In the genomic region with DNA sequence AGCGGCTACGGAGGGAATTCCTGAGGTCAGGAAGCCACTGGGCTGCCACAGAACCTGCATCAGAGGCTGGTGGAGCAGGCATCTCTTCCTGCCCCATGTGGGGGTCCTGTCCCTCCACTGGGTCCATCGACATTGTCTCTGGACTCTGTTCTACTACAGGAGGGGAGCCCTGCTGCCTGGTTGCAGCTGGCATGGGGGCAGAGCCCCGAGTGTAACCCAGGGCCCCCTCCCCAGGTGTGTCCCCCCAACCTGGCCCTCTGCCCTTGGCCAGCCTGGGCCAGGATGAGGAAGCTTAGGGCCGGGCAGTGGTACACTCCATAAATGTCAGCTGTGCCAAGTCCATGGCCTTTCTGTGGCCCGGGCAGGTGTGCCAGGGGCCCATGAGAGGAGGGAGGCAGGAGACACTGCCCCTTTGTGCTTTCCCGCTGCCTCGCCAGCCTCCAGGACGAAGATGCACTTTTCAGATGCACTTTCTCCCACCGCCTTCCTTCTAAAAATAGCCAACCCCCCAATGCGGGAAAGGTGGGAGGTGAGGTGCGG, we compare ENCODE assay signal across 15 cellular contexts. TPM values are rescaled to one million over a fixed set of nuclear protein-coding genes. Genes with fewer than 3 reads are reported as not detected.
A peak's percentile ranks its signal among the peaks of the same experiment; 100 is the strongest.
DNase-seq lines count a peak whose midpoint lies in the region; ATAC-seq, FAIRE-seq and TF ChIP-seq lines count a peak whose summit lies in the region.
"Had no signal": no experiment of that assay in that cellular context is flagged by ENCODE, and none has a peak within 500 bp of the region (broad histone marks: within the 10 kb centered on the region; RNA-seq: fewer than 3 reads in every experiment).

No MANE protein-coding gene starts in this region.

- H3K4me3 Mint-ChIP-seq in activated B cell treated with CpG ODN at 0.5 μM for 24 hours = peak overlapping the region; percentile 72
- peak overlapping the region; percentile 67 to 77 for H3K4me3 Mint-ChIP-seq in stimulated activated naive CD8-positive, alpha-beta T cell treated with anti-CD3 and anti-CD28 coated beads, Interleukin-15, amount 100 ng/mL, for 72 hours

- H3K9me3 Mint-ChIP-seq in activated B cell treated with CpG ODN at 0.5 μM for 24 hours = no peaks in the 10 kb centered on the region
- no peaks in the 10 kb centered on the region for H3K9me3 Mint-ChIP-seq in stimulated activated naive CD8-positive, alpha-beta T cell treated with anti-CD3 and anti-CD28 coated beads, Interleukin-15, amount 100 ng/mL, for 72 hours

- no peak for TF ChIP-seq CTCF in activated B cell treated with CpG ODN at 0.5 μM for 24 hours (IDR thresholded peaks at IDR 0.05)

- CTCF ChIA-PET in activated B cell treated with CpG ODN at 0.5 μM for 24 hours (lab: Charles Lee) = interaction anchor here (1.2 kb wide), 2 partner anchors 34 to 396 kb away, joined by 3 read pairs; no protein-coding TSS in a partner anchor

- POLR2A ChIA-PET in activated B cell treated with CpG ODN at 0.5 μM for 24 hours (lab: Charles Lee) = no interaction called here

- no peaks in the 10 kb centered on the region for H3K36me3 Mint-ChIP-seq in activated B cell treated with CpG ODN at 0.5 μM for 24 hours (ENCODE audit: low read depth)

- FAIRE-seq in urothelium cell line (lab: Jason Lieb, UNC) = no peak

- intact Hi-C loops in left cardiac atrium (cut with DNase I) = no loop called here
- intact Hi-C loops in Right ventricle myocardium superior (cut with DNase I) = no loop called here
- intact Hi-C loops in activated B cell treated with CpG ODN at 0.5 μM for 24 hours (cut with micrococcal nuclease) = loop anchor here (1.0 to 2.0 kb wide), 3 partner anchors 12 to 396 kb away; no protein-coding TSS in a partner anchor
- intact Hi-C loops in left ventricle myocardium superior (cut with micrococcal nuclease) = no loop called here

- peaks cover 8% of the 10 kb centered on the region for H3K4me1 Mint-ChIP-seq in activated B cell treated with CpG ODN at 0.5 μM for 24 hours
- peaks cover 12% of the 10 kb centered on the region for H3K4me1 Mint-ChIP-seq in stimulated activated naive CD8-positive, alpha-beta T cell treated with anti-CD3 and anti-CD28 coated beads, Interleukin-15, amount 100 ng/mL, for 72 hours

- H3K27ac Mint-ChIP-seq in activated B cell treated with CpG ODN at 0.5 μM for 24 hours = no peak overlapping the region
- peak overlapping the region in 1 of 2 donors; percentile 34 for H3K27ac Mint-ChIP-seq in stimulated activated naive CD8-positive, alpha-beta T cell treated with anti-CD3 and anti-CD28 coated beads, Interleukin-15, amount 100 ng/mL, for 72 hours

- DNase-seq in left cardiac atrium (peak; percentile 20), Right ventricle myocardium superior (no peak), activated B cell treated with CpG ODN at 0.5 μM for 24 hours (no peak), left ventricle myocardium superior (peak; percentile 2), urothelium cell line (ENCODE audit: low spot score) (no peak), NCI-H2107 treated with DMSO at 0.1 percent for 48 hours (lab: John Stamatoyannopoulos, UW; ENCODE audit: unreplicated experiment) (no peak)
- DNase-seq in stimulated activated naive CD8-positive, alpha-beta T cell treated with anti-CD3 and anti-CD28 coated beads, Interleukin-15, amount 100 ng/mL, for 72 hours = no peak
- DNase-seq: erythroblast, NCI-H1048, NCI-H526 treated with DMSO at 0.1 percent for 48 hours, SHP77 treated with DMSO at 0.1 percent for 48 hours had no signal

- peaks cover 9% of the 10 kb centered on the region for H3K27me3 Mint-ChIP-seq in activated B cell treated with CpG ODN at 0.5 μM for 24 hours
- peaks cover 35% of the 10 kb centered on the region for H3K27me3 Mint-ChIP-seq in stimulated activated naive CD8-positive, alpha-beta T cell treated with anti-CD3 and anti-CD28 coated beads, Interleukin-15, amount 100 ng/mL, for 72 hours

- ATAC-seq in left cardiac atrium (no peak), Right ventricle myocardium superior (ENCODE audit: poor library complexity) (no peak), activated B cell treated with CpG ODN at 0.5 μM for 24 hours (ENCODE audit: low read depth) (no peak), left ventricle myocardium superior (no peak), GM18520 (IDR thresholded peaks at IDR 0.05; ENCODE audit: unreplicated experiment) (no peak)
- ATAC-seq in stimulated activated naive CD8-positive, alpha-beta T cell treated with anti-CD3 and anti-CD28 coated beads, Interleukin-15, amount 100 ng/mL, for 72 hours = no peak

RNA-seq across cellular contexts. Expression of gene EXOC3L4, which starts 4.0 kb away (rescaled TPM):
- total RNA-seq in left cardiac atrium (under 1 TPM; 0.91 to 0.92 TPM), Right ventricle myocardium superior (0.38 TPM), activated B cell treated with CpG ODN at 0.5 μM for 24 hours (not detected in 2 replicates), left ventricle myocardium superior (0.42 TPM)
- total RNA-seq: H4 had no signal

RNA-seq across cellular contexts. Expression of gene LBHD2, which starts 6.5 kb away (rescaled TPM):
- total RNA-seq in left cardiac atrium (under 1 TPM in 1 of 2 donors, not detected in 1; 0.47 TPM), Right ventricle myocardium superior (not detected), activated B cell treated with CpG ODN at 0.5 μM for 24 hours (not detected in 2 replicates), left ventricle myocardium superior (not detected)
- total RNA-seq: H4, hepatocyte, lower leg skin had no signal

RNA-seq across cellular contexts. Expression of gene TNFAIP2, which starts 32.7 kb away (rescaled TPM):
- total RNA-seq in left cardiac atrium (10 to 100 TPM; 60.2 to 72.0 TPM), Right ventricle myocardium superior (46.7 TPM), activated B cell treated with CpG ODN at 0.5 μM for 24 hours (4.1 and 5.2 TPM in 2 replicates), left ventricle myocardium superior (50.5 TPM)

RNA-seq across cellular contexts. Expression of gene CDC42BPB, which starts 33.2 kb away (rescaled TPM):
- 10 to 100 TPM; 57.3 to 79.2 TPM for total RNA-seq in left cardiac atrium
- total RNA-seq in Right ventricle myocardium superior = 64.6 TPM
- total RNA-seq in activated B cell treated with CpG ODN at 0.5 μM for 24 hours = 34.2 and 38.5 TPM in 2 replicates
- 75.1 TPM for total RNA-seq in left ventricle myocardium superior

Comparison
In these comparisons a context has a peak if more than half of its experiments do, and no peak if none do; other contexts are left out.
1. DNase-seq: peak in left cardiac atrium (single experiment) and left ventricle myocardium superior (single experiment); none in Right ventricle myocardium superior (single experiment), activated B cell treated with CpG ODN at 0.5 μM for 24 hours (single experiment), stimulated activated naive CD8-positive, alpha-beta T cell treated with anti-CD3 and anti-CD28 coated beads, Interleukin-15, amount 100 ng/mL, for 72 hours (0 of 2), urothelium cell line (single experiment) and NCI-H2107 treated with DMSO at 0.1 percent for 48 hours (single experiment).